In the genomic region with DNA sequence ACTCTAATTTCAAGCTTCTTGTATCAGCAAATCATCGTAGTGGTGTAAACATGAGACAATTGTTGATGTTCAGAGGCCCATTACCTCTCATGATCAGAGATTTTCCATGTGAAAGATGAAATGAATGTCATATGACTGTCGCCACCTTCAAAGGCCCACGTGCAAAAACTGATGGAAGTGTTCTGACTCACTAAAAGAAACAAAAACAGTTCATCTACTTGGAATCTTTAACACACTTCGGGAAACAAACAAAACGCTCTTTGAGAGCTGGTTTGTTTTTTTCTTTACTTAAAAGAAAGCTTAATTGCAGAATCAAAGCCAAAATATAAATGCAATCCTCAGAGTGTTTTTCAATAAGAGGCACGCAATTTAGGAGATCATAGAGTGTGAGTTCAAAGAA, we compare ENCODE assay signal across 28 cellular contexts.
"Had no signal": no experiment of that assay in that cellular context is flagged by ENCODE, and none has a peak within 500 bp of the region (broad histone marks: within the 10 kb centered on the region; RNA-seq: fewer than 3 reads in every experiment).

No MANE protein-coding gene starts in this region.

- H3K4me3 ChIP-seq: adrenal gland, ascending aorta, colonic mucosa, ovary, prostate gland, spleen, thoracic aorta, vagina had no signal

- H3K9me3 ChIP-seq: adrenal gland, ascending aorta, colonic mucosa, neutrophil, ovary, prostate gland, spleen, thoracic aorta, vagina had no signal

- DNase-seq: activated CD4-positive, alpha-beta T cell treated with anti-CD3 and anti-CD28 coated beads for 4 hours; activated CD4-positive, alpha-beta T cell treated with anti-CD3 and anti-CD28 coated beads, Interleukin-2, amount 50 U/mL, for 48 hours; activated CD4-positive, CD25-positive, alpha-beta regulatory T cell; activated CD8-positive, alpha-beta memory T cell treated with anti-CD3 and anti-CD28 coated beads, Interleukin-2, amount 50 U/mL, for 48 hours; activated naive CD4-positive, alpha-beta T cell; activated T-cell treated with anti-CD3 and anti-CD28 coated beads, Interleukin-2, amount 50 U/mL, for 4 hours; adrenal gland; colonic mucosa; hypothalamus; left cardiac atrium; ovary; spleen; stimulated activated CD4-positive, alpha-beta T cell treated with anti-CD3 and anti-CD28 coated beads, Interleukin-4, amount 100 ng/mL, for 1 hour; stimulated activated naive CD4-positive, alpha-beta T cell had no signal

- H3K27me3 Mint-ChIP-seq: memory B cell; natural killer cell treated with Interleukin-12 subunit alpha and Interleukin-12 subunit beta and Interleukin-15 and Interleukin-18, amount 100 ng/mL, for 72 hours had no signal

- H3K27me3 ChIP-seq: adrenal gland, ascending aorta, colonic mucosa, neutrophil, ovary, spleen, vagina had no signal

- H3K9me3 Mint-ChIP-seq: activated T-cell treated with anti-CD3 and anti-CD28 coated beads, Interleukin-2, amount 50 U/mL, for 4 hours; activated T-helper 2 cell treated with anti-CD3 and anti-CD28 coated beads, Interferon-gamma antibody, Interleukin-2, Interleukin-4, amounts not matched to agents 10 μg/mL and 5 μg/mL and 100 μg/mL, durations not matched to agents 14 hours and 24 hours and 36 hours had no signal

- FAIRE-seq: bronchial epithelial cell, frontal cortex, islet of Langerhans had no signal

- H3K4me1 Mint-ChIP-seq: memory B cell had no signal

- H3K27ac Mint-ChIP-seq: activated naive CD8-positive, alpha-beta T cell; activated T-helper 2 cell treated with anti-CD3 and anti-CD28 coated beads, Interferon-gamma antibody, Interleukin-2, Interleukin-4, amounts not matched to agents 10 μg/mL and 5 μg/mL and 100 μg/mL, durations not matched to agents 14 hours and 24 hours and 36 hours; memory B cell; natural killer cell treated with Interleukin-12 subunit alpha and Interleukin-12 subunit beta and Interleukin-15 and Interleukin-18, amount 100 ng/mL, for 72 hours; type B pancreatic cell had no signal

- H3K36me3 ChIP-seq: adrenal gland, ascending aorta, colonic mucosa, neutrophil, ovary, prostate gland, spleen, thoracic aorta, vagina had no signal

- H3K36me3 Mint-ChIP-seq: activated naive CD8-positive, alpha-beta T cell; memory B cell; natural killer cell treated with Interleukin-12 subunit alpha and Interleukin-12 subunit beta and Interleukin-15 and Interleukin-18, amount 100 ng/mL, for 72 hours; type B pancreatic cell had no signal

- ATAC-seq: activated T-cell treated with anti-CD3 and anti-CD28 coated beads, Interleukin-2, amount 50 U/mL, for 4 hours; left cardiac atrium; natural killer cell treated with Interleukin-12 subunit alpha and Interleukin-12 subunit beta and Interleukin-15 and Interleukin-18, amount 100 ng/mL, for 72 hours had no signal

- H3K27ac ChIP-seq: adrenal gland, ascending aorta, colonic mucosa, epithelial cell of prostate, neutrophil, ovary, prostate gland, spleen, thoracic aorta, vagina had no signal

- H3K4me3 Mint-ChIP-seq: activated naive CD8-positive, alpha-beta T cell; activated T-cell treated with anti-CD3 and anti-CD28 coated beads, Interleukin-2, amount 50 U/mL, for 4 hours; memory B cell; natural killer cell treated with Interleukin-12 subunit alpha and Interleukin-12 subunit beta and Interleukin-15 and Interleukin-18, amount 100 ng/mL, for 72 hours; type B pancreatic cell had no signal
